In genomic region chr1:203089651-203090045, GRCh38 we compare ENCODE assay signal across 1 cellular context.
TF ChIP-seq lines count a peak whose summit lies in the region.

No MANE protein-coding gene starts in this region.

TF ChIP-seq in WTC11, 78 proteins besides CTCF, POLR2A, EP300 and RAD21 (continued from another document):
- TF ChIP-seq, protein P1, sequence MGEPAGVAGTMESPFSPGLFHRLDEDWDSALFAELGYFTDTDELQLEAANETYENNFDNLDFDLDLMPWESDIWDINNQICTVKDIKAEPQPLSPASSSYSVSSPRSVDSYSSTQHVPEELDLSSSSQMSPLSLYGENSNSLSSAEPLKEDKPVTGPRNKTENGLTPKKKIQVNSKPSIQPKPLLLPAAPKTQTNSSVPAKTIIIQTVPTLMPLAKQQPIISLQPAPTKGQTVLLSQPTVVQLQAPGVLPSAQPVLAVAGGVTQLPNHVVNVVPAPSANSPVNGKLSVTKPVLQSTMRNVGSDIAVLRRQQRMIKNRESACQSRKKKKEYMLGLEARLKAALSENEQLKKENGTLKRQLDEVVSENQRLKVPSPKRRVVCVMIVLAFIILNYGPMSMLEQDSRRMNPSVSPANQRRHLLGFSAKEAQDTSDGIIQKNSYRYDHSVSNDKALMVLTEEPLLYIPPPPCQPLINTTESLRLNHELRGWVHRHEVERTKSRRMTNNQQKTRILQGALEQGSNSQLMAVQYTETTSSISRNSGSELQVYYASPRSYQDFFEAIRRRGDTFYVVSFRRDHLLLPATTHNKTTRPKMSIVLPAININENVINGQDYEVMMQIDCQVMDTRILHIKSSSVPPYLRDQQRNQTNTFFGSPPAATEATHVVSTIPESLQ (CRISPR knock-in tag; IDR thresholded peaks at IDR 0.05), result no peak
- TF ChIP-seq CREB1 (CRISPR knock-in tag; IDR thresholded peaks at IDR 0.05), result no peak
- no peak for TF ChIP-seq ZNF416 (CRISPR knock-in tag; IDR thresholded peaks at IDR 0.05)
- TF ChIP-seq CREM (CRISPR knock-in tag; IDR thresholded peaks at IDR 0.05), result no peak
- TF ChIP-seq, protein P2, sequence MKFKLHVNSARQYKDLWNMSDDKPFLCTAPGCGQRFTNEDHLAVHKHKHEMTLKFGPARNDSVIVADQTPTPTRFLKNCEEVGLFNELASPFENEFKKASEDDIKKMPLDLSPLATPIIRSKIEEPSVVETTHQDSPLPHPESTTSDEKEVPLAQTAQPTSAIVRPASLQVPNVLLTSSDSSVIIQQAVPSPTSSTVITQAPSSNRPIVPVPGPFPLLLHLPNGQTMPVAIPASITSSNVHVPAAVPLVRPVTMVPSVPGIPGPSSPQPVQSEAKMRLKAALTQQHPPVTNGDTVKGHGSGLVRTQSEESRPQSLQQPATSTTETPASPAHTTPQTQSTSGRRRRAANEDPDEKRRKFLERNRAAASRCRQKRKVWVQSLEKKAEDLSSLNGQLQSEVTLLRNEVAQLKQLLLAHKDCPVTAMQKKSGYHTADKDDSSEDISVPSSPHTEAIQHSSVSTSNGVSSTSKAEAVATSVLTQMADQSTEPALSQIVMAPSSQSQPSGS (CRISPR knock-in tag; IDR thresholded peaks at IDR 0.05; ENCODE audit: borderline replicate concordance, low read depth), result no peak
- no peak for TF ChIP-seq ZNF423 (CRISPR knock-in tag; IDR thresholded peaks at IDR 0.05)
- no peak for TF ChIP-seq NR2C2 (CRISPR knock-in tag; IDR thresholded peaks at IDR 0.05)
- no peak for TF ChIP-seq ZNF138 (CRISPR knock-in tag; conservative IDR thresholded peaks at IDR 0.05)
- TF ChIP-seq, protein P3, sequence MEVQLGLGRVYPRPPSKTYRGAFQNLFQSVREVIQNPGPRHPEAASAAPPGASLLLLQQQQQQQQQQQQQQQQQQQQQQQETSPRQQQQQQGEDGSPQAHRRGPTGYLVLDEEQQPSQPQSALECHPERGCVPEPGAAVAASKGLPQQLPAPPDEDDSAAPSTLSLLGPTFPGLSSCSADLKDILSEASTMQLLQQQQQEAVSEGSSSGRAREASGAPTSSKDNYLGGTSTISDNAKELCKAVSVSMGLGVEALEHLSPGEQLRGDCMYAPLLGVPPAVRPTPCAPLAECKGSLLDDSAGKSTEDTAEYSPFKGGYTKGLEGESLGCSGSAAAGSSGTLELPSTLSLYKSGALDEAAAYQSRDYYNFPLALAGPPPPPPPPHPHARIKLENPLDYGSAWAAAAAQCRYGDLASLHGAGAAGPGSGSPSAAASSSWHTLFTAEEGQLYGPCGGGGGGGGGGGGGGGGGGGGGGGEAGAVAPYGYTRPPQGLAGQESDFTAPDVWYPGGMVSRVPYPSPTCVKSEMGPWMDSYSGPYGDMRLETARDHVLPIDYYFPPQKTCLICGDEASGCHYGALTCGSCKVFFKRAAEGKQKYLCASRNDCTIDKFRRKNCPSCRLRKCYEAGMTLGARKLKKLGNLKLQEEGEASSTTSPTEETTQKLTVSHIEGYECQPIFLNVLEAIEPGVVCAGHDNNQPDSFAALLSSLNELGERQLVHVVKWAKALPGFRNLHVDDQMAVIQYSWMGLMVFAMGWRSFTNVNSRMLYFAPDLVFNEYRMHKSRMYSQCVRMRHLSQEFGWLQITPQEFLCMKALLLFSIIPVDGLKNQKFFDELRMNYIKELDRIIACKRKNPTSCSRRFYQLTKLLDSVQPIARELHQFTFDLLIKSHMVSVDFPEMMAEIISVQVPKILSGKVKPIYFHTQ (CRISPR knock-in tag; IDR thresholded peaks at IDR 0.05), result no peak
- no peak for TF ChIP-seq USF1 (CRISPR knock-in tag; IDR thresholded peaks at IDR 0.05)
- TF ChIP-seq NFYB (CRISPR knock-in tag; conservative IDR thresholded peaks at IDR 0.05; ENCODE audit: low read depth), result no peak
- TF ChIP-seq ESRRA (CRISPR knock-in tag; IDR thresholded peaks at IDR 0.05; ENCODE audit: borderline replicate concordance), result no peak
- TF ChIP-seq ATF1 (CRISPR knock-in tag; IDR thresholded peaks at IDR 0.05), result no peak
